Comparison of ENCODE assay signal across 19 cellular contexts in the genomic region with DNA sequence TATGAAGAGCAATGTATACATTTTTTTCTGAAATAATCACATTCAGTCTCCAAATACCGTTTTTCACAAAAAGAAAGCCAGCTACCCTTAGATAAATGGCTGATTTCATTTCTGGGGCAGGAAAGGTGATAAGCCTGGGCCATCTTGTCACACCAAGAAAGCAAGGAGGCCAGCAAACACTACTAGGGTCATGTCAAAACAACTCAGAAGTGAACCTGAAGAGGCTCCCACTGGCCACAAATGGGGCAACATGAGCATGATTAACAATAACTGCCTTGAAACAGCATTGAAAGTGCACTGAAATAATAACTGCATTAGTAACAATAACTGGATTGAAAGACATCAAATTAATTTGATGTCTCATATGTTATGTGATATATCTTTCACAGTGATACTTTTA. TPM values are rescaled to one million over a fixed set of nuclear protein-coding genes. Genes with fewer than 3 reads are reported as not detected.
DNase-seq lines count a peak whose midpoint lies in the region; ATAC-seq, FAIRE-seq and TF ChIP-seq lines count a peak whose summit lies in the region.
"Had no signal": no experiment of that assay in that cellular context is flagged by ENCODE, and none has a peak within 500 bp of the region (broad histone marks: within the 10 kb centered on the region; RNA-seq: fewer than 3 reads in every experiment).

No MANE protein-coding gene starts in this region.

- no peak for DNase-seq in DND-41
- DNase-seq in GM19239 (ENCODE audit: insufficient read length, low spot score) = no peak
- DNase-seq in OCI-M1 (lab: John Stamatoyannopoulos, UW) = peak; percentile 28
- no peak for DNase-seq in naive thymus-derived CD4-positive, alpha-beta T cell
- DNase-seq in HuH-7 (ENCODE audit: low spot score) = no peak
- DNase-seq in DMS153 treated with DMSO at 0.1 percent for 48 hours (lab: John Stamatoyannopoulos, UW; ENCODE audit: unreplicated experiment) = no peak
- DNase-seq in T-helper 9 cell = no peak
- DNase-seq: BE2C, GOT3, MG63, NCI-H1105, NCI-H1694 treated with DMSO at 0.1 percent for 48 hours, NCI-H446 treated with DMSO at 0.1 percent for 48 hours, NCI-H748 treated with DMSO at 0.1 percent for 48 hours, SJCRH30, SW 1271 had no signal

- H3K9me3 Mint-ChIP-seq in naive thymus-derived CD4-positive, alpha-beta T cell = peaks cover 0 to 1% (median 0%) of the 10 kb centered on the region in 11 donors

- ATAC-seq in DND-41 (ENCODE audit: insufficient read depth, low read depth) = no peak
- no peak for ATAC-seq in naive thymus-derived CD4-positive, alpha-beta T cell
- ATAC-seq: K562 had no signal

- H3K9ac ChIP-seq in DND-41 (ENCODE audit: low read depth, low read length) = no peak overlapping the region

- H3K36me3 ChIP-seq in DND-41 (ENCODE audit: insufficient read depth, low read length) = peaks cover 11% of the 10 kb centered on the region
- no peaks in the 10 kb centered on the region for H3K36me3 ChIP-seq in naive thymus-derived CD4-positive, alpha-beta T cell (ENCODE audit: control insufficient read depth in 2 of 3, insufficient read depth in 3 of 3, low read length in 3 of 3)
- H3K36me3 ChIP-seq: BE2C, MG63, SJCRH30 had no signal

- peak overlapping the region in 7 of 9 donors; percentile 43 to 97 (median 86) for H3K27ac Mint-ChIP-seq in naive thymus-derived CD4-positive, alpha-beta T cell

- intact Hi-C loops in naive thymus-derived CD4-positive, alpha-beta T cell (cut with micrococcal nuclease) = loop anchor here in 1 of 2 donors (1.0 kb wide), 1 partner anchor 8 kb away; no protein-coding TSS in a partner anchor

- peaks cover 0 to 4% (median 2%) of the 10 kb centered on the region in 5 donors for H3K36me3 Mint-ChIP-seq in naive thymus-derived CD4-positive, alpha-beta T cell

- no peak overlapping the region for H3K4me3 ChIP-seq in DND-41 (ENCODE audit: low read depth in 1 of 2, low read length in 2 of 2)
- H3K4me3 ChIP-seq in naive thymus-derived CD4-positive, alpha-beta T cell (ENCODE audit: low read length) = no peak overlapping the region
- H3K4me3 ChIP-seq: K562, MG63, SJCRH30 had no signal

- H3K4me1 Mint-ChIP-seq in naive thymus-derived CD4-positive, alpha-beta T cell = peaks cover 5 to 69% (median 53%) of the 10 kb centered on the region in 7 donors

- no peaks in the 10 kb centered on the region for H3K27me3 Mint-ChIP-seq in naive thymus-derived CD4-positive, alpha-beta T cell

- FAIRE-seq in GM19239 (lab: Jason Lieb, UNC) = peak; percentile 64
- FAIRE-seq: HTR-8/SVneo, K562 had no signal

- H3K27ac ChIP-seq in DND-41 (ENCODE audit: low read length) = peak overlapping the region; percentile 36; the same call in 1 of the 2 replicates
- H3K27ac ChIP-seq in naive thymus-derived CD4-positive, alpha-beta T cell (ENCODE audit: low read depth, low read length) = no peak overlapping the region
- H3K27ac ChIP-seq: RWPE1 had no signal

- POLR2A ChIA-PET in naive thymus-derived CD4-positive, alpha-beta T cell (lab: Charles Lee) = interaction anchor here (0.8 to 1.4 kb wide), 2 partner anchors 15 to 25 kb away, joined by 3 read pairs; no protein-coding TSS in a partner anchor

- H3K9me3 ChIP-seq in DND-41 (ENCODE audit: insufficient read depth, low read length, severe bottlenecking) = no peaks in the 10 kb centered on the region
- H3K9me3 ChIP-seq in naive thymus-derived CD4-positive, alpha-beta T cell (ENCODE audit: control insufficient read depth in 2 of 3, low read length in 3 of 3) = no peaks in the 10 kb centered on the region
- H3K9me3 ChIP-seq: BE2C, MG63, SJCRH30 had no signal

- peaks cover 92% of the 10 kb centered on the region for H3K79me2 ChIP-seq in DND-41 (ENCODE audit: insufficient read depth, low read length)

- CTCF ChIA-PET in naive thymus-derived CD4-positive, alpha-beta T cell (lab: Charles Lee) = no interaction called here

- no peak for TF ChIP-seq CTCF in DND-41 (IDR thresholded peaks at IDR 0.05; ENCODE audit: borderline replicate concordance, extremely low read depth, low read length, poor library complexity, severe bottlenecking)

- H3K4me3 Mint-ChIP-seq in naive thymus-derived CD4-positive, alpha-beta T cell = peak overlapping the region in 4 of 10 donors; percentile 6 to 63 (median 20)

- no peak overlapping the region for H3K4me2 ChIP-seq in DND-41 (ENCODE audit: insufficient read depth, low read length)

- H2AFZ ChIP-seq in DND-41 (ENCODE audit: low read depth, low read length) = no peak overlapping the region

- H4K20me1 ChIP-seq in DND-41 (ENCODE audit: insufficient read depth, low read length) = peaks cover 2% of the 10 kb centered on the region

- no peaks in the 10 kb centered on the region for H3K27me3 ChIP-seq in DND-41 (ENCODE audit: insufficient read depth, low read length, poor library complexity)
- no peaks in the 10 kb centered on the region for H3K27me3 ChIP-seq in naive thymus-derived CD4-positive, alpha-beta T cell (ENCODE audit: control insufficient read depth in 2 of 2, insufficient read depth in 2 of 2, low read length in 2 of 2)
- H3K27me3 ChIP-seq: BE2C, MG63, SJCRH30 had no signal

- peaks cover 41% of the 10 kb centered on the region for H3K4me1 ChIP-seq in DND-41 (ENCODE audit: insufficient read depth, low read length)
- H3K4me1 ChIP-seq in naive thymus-derived CD4-positive, alpha-beta T cell (ENCODE audit: control insufficient read depth in 2 of 2, insufficient read depth in 2 of 2, low read length in 2 of 2) = peaks cover 9 to 18% of the 10 kb centered on the region in 2 donors
- H3K4me1 ChIP-seq: BE2C had no signal

RNA-seq across cellular contexts. Expression of a gene that starts 39.3 kb away (rescaled TPM):
- 100 to 1,000 TPM; 103 to 130 (median 129) TPM for total RNA-seq in naive thymus-derived CD4-positive, alpha-beta T cell
- 100 to 1,000 TPM; 137 to 183 TPM for polyA plus RNA-seq in naive thymus-derived CD4-positive, alpha-beta T cell
